Comparison of ENCODE assay signal across 10 cellular contexts in the genomic region with DNA sequence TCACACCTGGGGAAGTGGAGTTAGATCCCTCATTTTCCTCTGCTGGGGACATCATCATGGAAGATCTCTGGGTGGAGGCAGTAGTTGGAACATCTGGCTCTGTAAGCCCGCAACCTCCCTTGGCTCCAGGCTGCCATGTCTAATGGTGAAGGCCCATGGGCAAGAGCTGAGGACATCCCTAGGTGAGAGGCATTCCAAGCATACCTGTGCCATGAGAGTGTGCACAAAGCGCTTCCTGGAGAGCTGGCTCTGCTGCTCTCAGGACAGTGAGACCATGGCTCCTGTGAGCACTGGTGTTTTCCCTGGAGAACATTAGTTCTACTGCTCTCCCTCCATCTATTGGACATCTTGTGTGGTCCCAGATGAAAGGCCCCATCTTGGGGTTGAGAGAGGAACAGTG. TPM values are rescaled to one million over a fixed set of nuclear protein-coding genes. Genes with fewer than 3 reads are reported as not detected.
A peak's percentile ranks its signal among the peaks of the same experiment; 100 is the strongest.
DNase-seq lines count a peak whose midpoint lies in the region; ATAC-seq, FAIRE-seq and TF ChIP-seq lines count a peak whose summit lies in the region.
"Had no signal": no experiment of that assay in that cellular context is flagged by ENCODE, and none has a peak within 500 bp of the region (broad histone marks: within the 10 kb centered on the region; RNA-seq: fewer than 3 reads in every experiment).

No MANE protein-coding gene starts in this region.

- H3K4me1 ChIP-seq in HCT116 (ENCODE audit: control insufficient read depth in 1 of 2, insufficient read depth in 2 of 2, low read length in 2 of 2): peaks cover 62 to 87% of the 10 kb centered on the region in 2 experiments
- H3K4me1 ChIP-seq in GM12878 (ENCODE audit: control insufficient read depth, insufficient read depth, low read length): peaks cover 31% of the 10 kb centered on the region
- peaks cover 0 to 6% of the 10 kb centered on the region in 2 donors for H3K4me1 ChIP-seq in ascending aorta

- H3K36me3 Mint-ChIP-seq in CD4-positive, alpha-beta T cell (ENCODE audit: low read depth): peaks cover 7% of the 10 kb centered on the region
- no peaks in the 10 kb centered on the region for H3K36me3 Mint-ChIP-seq in natural killer cell

- H3K9me2 ChIP-seq in HCT116 (ENCODE audit: insufficient read depth): no peaks in the 10 kb centered on the region

- H2AFZ ChIP-seq in HCT116 (ENCODE audit: low read depth, low read length, poor library complexity, severe bottlenecking) (no peak overlapping the region), GM12878 (ENCODE audit: control insufficient read depth, low read depth, low read length) (no peak overlapping the region)

- peak overlapping the region; percentile 75 for H3K4me2 ChIP-seq in HCT116 (ENCODE audit: low read length)
- peak overlapping the region; percentile 51; the same call in 1 of the 2 replicates for H3K4me2 ChIP-seq in GM12878 (ENCODE audit: control insufficient read depth, insufficient read depth)

- no peak for ATAC-seq in CD4-positive, alpha-beta T cell (ENCODE audit: poor library complexity)
- ATAC-seq in HCT116: peak; percentile 70
- ATAC-seq in GM12878: no peak
- ATAC-seq in natural killer cell: no peak

- TF ChIP-seq CTCF in CD4-positive, alpha-beta T cell (IDR thresholded peaks at IDR 0.05): no peak
- no peak for TF ChIP-seq CTCF in HCT116 (IDR thresholded peaks at IDR 0.05 in 2 of 3, conservative IDR thresholded peaks at IDR 0.05 in 1 of 3; ENCODE audit: borderline replicate concordance in 1 of 3, insufficient read depth in 1 of 3, low read depth in 2 of 3, low read length in 2 of 3)
- TF ChIP-seq CTCF in GM12878 (IDR thresholded peaks at IDR 0.05 in 2 of 3, conservative IDR thresholded peaks at IDR 0.05 in 1 of 3; ENCODE audit: control insufficient read depth in 2 of 3, extremely low read depth in 1 of 3, insufficient read depth in 1 of 3, low read depth in 3 of 3, low read length in 3 of 3): no peak
- no peak for TF ChIP-seq CTCF in natural killer cell (IDR thresholded peaks at IDR 0.05)
- TF ChIP-seq CTCF in ascending aorta (IDR thresholded peaks at IDR 0.05): no peak

- RAD21 ChIA-PET in HCT116 (lab: Charles Lee; ENCODE audit: low non-redundant PET in 1 of 2, low total read pairs in 2 of 2, uncharacterized antibody in 2 of 2, unreplicated experiment in 2 of 2) (interaction anchor here (0.9 to 1.2 kb wide), 2 partner anchors 9 to 28 kb away, joined by 3 to 4 read pairs; no protein-coding TSS in a partner anchor), GM12878 (lab: Charles Lee; ENCODE audit: unreplicated experiment) (no interaction called here)

- peaks cover 0 to 15% of the 10 kb centered on the region in 2 experiments; a peak in 1 of 4 replicates for H3K36me3 ChIP-seq in HCT116 (ENCODE audit: control insufficient read depth in 1 of 2, insufficient read depth in 2 of 2, low read length in 2 of 2)
- peaks cover 0 to 1% of the 10 kb centered on the region in 2 experiments; a peak in 1 of 4 replicates for H3K36me3 ChIP-seq in GM12878 (ENCODE audit: control insufficient read depth in 2 of 2, insufficient read depth in 2 of 2, low read length in 1 of 2)
- H3K36me3 ChIP-seq in ascending aorta: no peaks in the 10 kb centered on the region

- intact Hi-C loops in CD4-positive, alpha-beta T cell (cut with DNase I, micrococcal nuclease): loop anchor here in 1 of 2 experiments (5.0 kb wide), 1 partner anchor 1063 kb away; no protein-coding TSS in a partner anchor
- intact Hi-C loops in HCT116 (cut with micrococcal nuclease) (no loop called here), GM12878 (cut with micrococcal nuclease; ENCODE audit: unreplicated experiment) (no loop called here), natural killer cell (cut with micrococcal nuclease) (no loop called here), ascending aorta (cut with DNase I) (no loop called here)

- H3K9me3 ChIP-seq in CD4-positive, alpha-beta T cell (ENCODE audit: control insufficient read depth, low read length): no peaks in the 10 kb centered on the region
- H3K9me3 ChIP-seq in HCT116 (ENCODE audit: control insufficient read depth in 1 of 2, insufficient read depth in 1 of 2, low read depth in 1 of 2, low read length in 2 of 2) (no peaks in the 10 kb centered on the region), GM12878 (replicated peaks; ENCODE audit: control insufficient read depth, insufficient read depth, low read length) (no peaks in the 10 kb centered on the region), ascending aorta (no peaks in the 10 kb centered on the region)

- SMC1A ChIA-PET in GM12878 (lab: Charles Lee; ENCODE audit: uncharacterized antibody, unreplicated experiment): interaction anchor here (1.0 to 3.5 kb wide), 3 partner anchors 7 to 28 kb away, joined by 3 to 12 read pairs (median 6); no protein-coding TSS in a partner anchor

- peak overlapping the region; percentile 79 for H3K4me3 Mint-ChIP-seq in CD4-positive, alpha-beta T cell
- H3K4me3 Mint-ChIP-seq in natural killer cell: peak overlapping the region; percentile 87

- CTCF ChIA-PET in CD4-positive, alpha-beta T cell (lab: Charles Lee): interaction anchor here (1.2 to 2.2 kb wide), 2 partner anchors 9 to 14 kb away, joined by 3 to 10 read pairs; no protein-coding TSS in a partner anchor
- CTCF ChIA-PET in HCT116 (lab: Charles Lee): interaction anchor here (0.8 to 1.4 kb wide), 3 partner anchors 8 to 745 kb away, joined by 3 to 6 read pairs (median 5); no protein-coding TSS in a partner anchor
- CTCF ChIA-PET in GM12878 (lab: Yijun Ruan, JAX): interaction anchor here (1.0 to 12.7 kb wide), 4 partner anchors 8 to 82 kb away, joined by 3 to 250 read pairs (median 4); a partner anchor contains a TSS

- POLR2A ChIA-PET in CD4-positive, alpha-beta T cell (lab: Charles Lee): interaction anchor here (1.5 kb wide), 1 partner anchor 50 kb away, joined by 3 read pairs; a partner anchor contains a TSS
- POLR2A ChIA-PET in HCT116 (lab: Charles Lee): interaction anchor here (2.4 kb wide), 1 partner anchor 28 kb away, joined by 8 read pairs; no protein-coding TSS in a partner anchor
- POLR2A ChIA-PET in GM12878 (lab: Charles Lee): no interaction called here

- DNase-seq in CD4-positive, alpha-beta T cell: no peak
- no peak for DNase-seq in HCT116 (ENCODE audit: low read depth, low spot score)
- DNase-seq in GM12878 (ENCODE audit: low read depth, low spot score): no peak
- DNase-seq in natural killer cell: no peak
- DNase-seq in NCI-H82 (lab: John Stamatoyannopoulos, UW): no peak
- no peak for DNase-seq in MV-4-11 (lab: John Stamatoyannopoulos, UW)
- DNase-seq in ascending aorta (ENCODE audit: low spot score in 2 of 2): no peak
- DNase-seq in NCI-H526 (lab: John Stamatoyannopoulos, UW): no peak
- DNase-seq: NCI-H1417, OCI-M1 had no signal

- no peak for TF ChIP-seq EP300 in GM12878 (IDR thresholded peaks at IDR 0.05; ENCODE audit: borderline replicate concordance in 1 of 2, control insufficient read depth in 1 of 2, low read depth in 2 of 2, low read length in 2 of 2)

- TF ChIP-seq RAD21 in HCT116 (IDR thresholded peaks at IDR 0.05; ENCODE audit: low read depth) (no peak), GM12878 (IDR thresholded peaks at IDR 0.05; ENCODE audit: insufficient read depth, low read depth, low read length) (no peak)

- no peaks in the 10 kb centered on the region for H3K27me3 ChIP-seq in CD4-positive, alpha-beta T cell (ENCODE audit: control insufficient read depth, insufficient read depth, low read length)
- no peaks in the 10 kb centered on the region for H3K27me3 ChIP-seq in HCT116 (ENCODE audit: insufficient read depth, low read length)
- no peaks in the 10 kb centered on the region for H3K27me3 ChIP-seq in GM12878 (replicated peaks in 1 of 2; ENCODE audit: control insufficient read depth in 2 of 2, insufficient read depth in 2 of 2, low read length in 1 of 2)
- H3K27me3 ChIP-seq in ascending aorta: no peaks in the 10 kb centered on the region

- TF ChIP-seq POLR2A in HCT116 (IDR thresholded peaks at IDR 0.05; ENCODE audit: borderline replicate concordance, extremely low read depth, insufficient read depth, insufficient read length) (no peak), GM12878 (IDR thresholded peaks at IDR 0.05; ENCODE audit: low read depth, low read length) (no peak)

- FAIRE-seq in GM12878 (lab: Jason Lieb, UNC): no peak

- no TSS peak for BruUV-seq in HCT116 (replicated peaks; lab: Mats Ljungman, UMichigan)
- no TSS peak for BruUV-seq in GM12878 (replicated peaks; lab: Mats Ljungman, UMichigan)

- no peaks in the 10 kb centered on the region for H3K27me3 Mint-ChIP-seq in CD4-positive, alpha-beta T cell
- H3K27me3 Mint-ChIP-seq in natural killer cell (ENCODE audit: low read depth in 2 of 2): no peaks in the 10 kb centered on the region

- H3K4me1 Mint-ChIP-seq in CD4-positive, alpha-beta T cell (ENCODE audit: low read depth): peaks cover 81% of the 10 kb centered on the region
- H3K4me1 Mint-ChIP-seq in natural killer cell: peaks cover 73 to 89% of the 10 kb centered on the region in 2 donors

- H3K27ac Mint-ChIP-seq in CD4-positive, alpha-beta T cell: peak overlapping the region; percentile 67
- peak overlapping the region; percentile 85 to 94 for H3K27ac Mint-ChIP-seq in natural killer cell

- H3K79me2 ChIP-seq in HCT116 (ENCODE audit: insufficient read depth, low read length) (peaks cover 90% of the 10 kb centered on the region), GM12878 (ENCODE audit: control insufficient read depth, insufficient read depth, low read length) (no peaks in the 10 kb centered on the region)

- no peaks in the 10 kb centered on the region for H4K20me1 ChIP-seq in HCT116 (ENCODE audit: insufficient read depth)
- H4K20me1 ChIP-seq in GM12878 (ENCODE audit: control insufficient read depth, insufficient read depth): no peaks in the 10 kb centered on the region

- WGBS in GM12878 (ENCODE audit: insufficient coverage, insufficient replicate concordance, low lambda C conversion rate, missing lambda C conversion rate): 97% methylated on average over 2 of the region's 2 CpGs

- no peak overlapping the region for H3K27ac ChIP-seq in CD4-positive, alpha-beta T cell (ENCODE audit: low read depth, low read length)
- H3K27ac ChIP-seq in HCT116 (ENCODE audit: low read depth, low read length) (peak overlapping the region; percentile 87), GM12878 (ENCODE audit: control insufficient read depth, insufficient read depth) (peak overlapping the region; percentile 9; the same call in 1 of the 2 replicates), ascending aorta (no peak overlapping the region)

- in situ Hi-C loops in GM12878 (cut with MboI): loop anchor here (25.0 kb wide), 1 partner anchor 1063 kb away; no protein-coding TSS in a partner anchor

- H3K4me3 ChIP-seq in HCT116 (replicated peaks in 1 of 2; ENCODE audit: low read depth in 1 of 2, low read length in 2 of 2): peak overlapping the region in 1 of 2 experiments; percentile 29; a peak in 2 of 4 replicates
- no peak overlapping the region for H3K4me3 ChIP-seq in GM12878
- no peak overlapping the region for H3K4me3 ChIP-seq in ascending aorta

- H3K9me3 Mint-ChIP-seq in CD4-positive, alpha-beta T cell: no peaks in the 10 kb centered on the region
- no peaks in the 10 kb centered on the region for H3K9me3 Mint-ChIP-seq in natural killer cell

- peak overlapping the region; percentile 47 for H3K9ac ChIP-seq in HCT116 (ENCODE audit: low read length)
- no peak overlapping the region for H3K9ac ChIP-seq in GM12878 (ENCODE audit: control insufficient read depth, insufficient read depth, low read length)

RNA-seq across cellular contexts. Expression of a gene that starts 7.7 kb away (rescaled TPM):
- total RNA-seq in CD4-positive, alpha-beta T cell: 10 to 100 TPM; 16.4 to 16.6 TPM
- 87.3 TPM for total RNA-seq in HCT116 (2021; ENCODE audit: unreplicated experiment)
- polyA plus RNA-seq in HCT116 (2012): 79.5 and 97.2 TPM in 2 replicates
- 25.1 and 26.3 TPM in 2 replicates for total RNA-seq in GM12878 (2013; cell fraction: nucleolus; rRNA removed)
- 42.6 and 49.2 TPM in 2 replicates for total RNA-seq in GM12878 (2014; rRNA removed)
- total RNA-seq in GM12878 (2014; rRNA removed; fragmentation: Illumina TruSeq; extraction: Trizol): 25.4 and 27.2 TPM in 2 replicates
- 39.9 and 42.0 TPM in 2 replicates for total RNA-seq in GM12878 (2021)
- 9.1 TPM for polyA plus RNA-seq in GM12878 (2011; ENCODE audit: low read depth)
- 33.5 and 66.0 TPM in 2 replicates for polyA plus RNA-seq in GM12878 (2011; rRNA removed)
- polyA plus RNA-seq in GM12878 (2011; cell fraction: cytosol; rRNA removed): 81.5 and 93.9 TPM in 2 replicates
- 58.1 and 59.6 TPM in 2 replicates for polyA plus RNA-seq in GM12878 (2011; cell fraction: nucleus; rRNA removed)
- 14.5 and 14.9 TPM in 2 replicates for polyA plus RNA-seq in GM12878 (2012)
- polyA plus RNA-seq in GM12878 (2014; fragmentation: Illumina TruSeq; extraction: Trizol): 39.9 and 46.7 TPM in 2 replicates
- polyA plus RNA-seq in GM12878 (2014; fragmentation: Nextera tagmentation; extraction: Ambion mirVana): 1 to 10 TPM; 7.9 to 8.7 TPM
- polyA plus RNA-seq in GM12878 (2014; rRNA removed): 43.9 and 45.3 TPM in 2 replicates
- polyA plus RNA-seq in GM12878 (2016; fragmentation: Nextera tagmentation; extraction: Ambion mirVana): 10 to 100 TPM; 32.4 to 38.0 TPM
- 53.0 and 58.0 TPM in 2 replicates for polyA minus RNA-seq in GM12878 (2011; rRNA and poly(A)+ RNA removed)
- polyA minus RNA-seq in GM12878 (2011; cell fraction: cytosol; rRNA and poly(A)+ RNA removed): 12.2 and 17.4 TPM in 2 replicates
- polyA minus RNA-seq in GM12878 (2011; cell fraction: nucleus; rRNA and poly(A)+ RNA removed): 11.7 and 18.6 TPM in 2 replicates
- 10 to 100 TPM; 48.0 to 57.7 (median 49.3) TPM for total RNA-seq in natural killer cell
- total RNA-seq in ascending aorta: 23.7 TPM

RNA-seq across cellular contexts. Expression of a gene that starts 13.1 kb away (rescaled TPM):
- 1 to 10 TPM; 3.5 to 3.7 TPM for total RNA-seq in CD4-positive, alpha-beta T cell
- total RNA-seq in HCT116 (2021; ENCODE audit: unreplicated experiment) (4.5 TPM), GM12878 (2014; rRNA removed) (2.3 and 2.5 TPM in 2 replicates), GM12878 (2014; rRNA removed; fragmentation: Illumina TruSeq; extraction: Trizol) (0.94 and 1.0 TPM in 2 replicates), GM12878 (2021) (4.4 and 5.1 TPM in 2 replicates), natural killer cell (10 to 100 TPM in 2 of 3 donors, 1 to 10 TPM in 1; 2.4 to 23.6 (median 11.3) TPM), ascending aorta (6.1 TPM)
- 5.0 and 5.1 TPM in 2 replicates for polyA plus RNA-seq in HCT116 (2012)
- 2.3 and 2.6 TPM in 2 replicates for total RNA-seq in GM12878 (2013; cell fraction: nucleolus; rRNA removed)
- polyA plus RNA-seq in GM12878 (2011; ENCODE audit: low read depth): 0.25 TPM
- polyA plus RNA-seq in GM12878 (2011; rRNA removed) (0.20 and 0.41 TPM in 2 replicates), GM12878 (2014; fragmentation: Illumina TruSeq; extraction: Trizol) (1.4 and 2.7 TPM in 2 replicates), GM12878 (2014; fragmentation: Nextera tagmentation; extraction: Ambion mirVana) (under 1 TPM; 0.21 to 0.57 TPM), GM12878 (2014; rRNA removed) (3.2 and 3.7 TPM in 2 replicates), GM12878 (2016; fragmentation: Nextera tagmentation; extraction: Ambion mirVana) (1 to 10 TPM; 1.1 to 2.5 TPM)
- polyA plus RNA-seq in GM12878 (2011; cell fraction: cytosol; rRNA removed): 0.97 and 1.0 TPM in 2 replicates
- polyA plus RNA-seq in GM12878 (2011; cell fraction: nucleus; rRNA removed): 1.8 and 2.2 TPM in 2 replicates
- polyA plus RNA-seq in GM12878 (2012): 1.4 and 1.5 TPM in 2 replicates
- 1.6 and 1.9 TPM in 2 replicates for polyA minus RNA-seq in GM12878 (2011; rRNA and poly(A)+ RNA removed)
- polyA minus RNA-seq in GM12878 (2011; cell fraction: cytosol; rRNA and poly(A)+ RNA removed): 0.80 and 0.94 TPM in 2 replicates
- 1.9 and 3.2 TPM in 2 replicates for polyA minus RNA-seq in GM12878 (2011; cell fraction: nucleus; rRNA and poly(A)+ RNA removed)

RNA-seq across cellular contexts. Expression of a gene that starts 50.1 kb away (rescaled TPM):
- 1 to 10 TPM in 1 of 2 experiments, under 1 TPM in 1; 0.93 to 1.1 TPM for total RNA-seq in CD4-positive, alpha-beta T cell
- 4.2 TPM for total RNA-seq in HCT116 (2021; ENCODE audit: unreplicated experiment)
- polyA plus RNA-seq in HCT116 (2012): 3.2 and 3.5 TPM in 2 replicates
- total RNA-seq in GM12878 (2013; cell fraction: nucleolus; rRNA removed): not detected in 2 replicates
- total RNA-seq in GM12878 (2014; rRNA removed): not detected in 2 replicates
- total RNA-seq in GM12878 (2014; rRNA removed; fragmentation: Illumina TruSeq; extraction: Trizol): not detected in 2 replicates
- 0.03 TPM in 1 of 2 replicates, not detected in the other for total RNA-seq in GM12878 (2021)
- polyA plus RNA-seq in GM12878 (2011; ENCODE audit: low read depth): 0.04 TPM
- polyA plus RNA-seq in GM12878 (2011; rRNA removed): not detected in 2 replicates
- polyA plus RNA-seq in GM12878 (2011; cell fraction: cytosol; rRNA removed): not detected in 2 replicates
- polyA plus RNA-seq in GM12878 (2011; cell fraction: nucleus; rRNA removed): not detected in 2 replicates
- polyA plus RNA-seq in GM12878 (2012): 0.04 and 0.10 TPM in 2 replicates
- not detected in 2 replicates for polyA plus RNA-seq in GM12878 (2014; fragmentation: Illumina TruSeq; extraction: Trizol)
- under 1 TPM; 0.02 to 0.04 TPM for polyA plus RNA-seq in GM12878 (2014; fragmentation: Nextera tagmentation; extraction: Ambion mirVana)
- polyA plus RNA-seq in GM12878 (2014; rRNA removed): not detected in 2 replicates
- under 1 TPM; 0.38 to 0.52 TPM for polyA plus RNA-seq in GM12878 (2016; fragmentation: Nextera tagmentation; extraction: Ambion mirVana)
- polyA minus RNA-seq in GM12878 (2011; rRNA and poly(A)+ RNA removed): not detected in 2 replicates
- polyA minus RNA-seq in GM12878 (2011; cell fraction: cytosol; rRNA and poly(A)+ RNA removed): not detected in 2 replicates
- under 0.01 TPM in 1 of 2 replicates, not detected in the other for polyA minus RNA-seq in GM12878 (2011; cell fraction: nucleus; rRNA and poly(A)+ RNA removed)
- total RNA-seq in natural killer cell: 1 to 10 TPM; 1.4 to 2.4 (median 1.7) TPM
- total RNA-seq in ascending aorta: 3.9 TPM

RNA-seq across cellular contexts. Expression of a gene that starts 55.3 kb away (rescaled TPM):
- total RNA-seq in CD4-positive, alpha-beta T cell: 10 to 100 TPM; 12.4 to 14.6 TPM
- total RNA-seq in HCT116 (2021; ENCODE audit: unreplicated experiment) (20.5 TPM), GM12878 (2014; rRNA removed) (10.4 and 11.3 TPM in 2 replicates), GM12878 (2014; rRNA removed; fragmentation: Illumina TruSeq; extraction: Trizol) (9.5 and 10.5 TPM in 2 replicates), GM12878 (2021) (14.4 and 16.4 TPM in 2 replicates), natural killer cell (10 to 100 TPM; 20.5 to 29.3 (median 28.2) TPM), ascending aorta (13.1 TPM)
- 11.3 and 15.1 TPM in 2 replicates for polyA plus RNA-seq in HCT116 (2012)
- total RNA-seq in GM12878 (2013; cell fraction: nucleolus; rRNA removed): 52.1 and 58.3 TPM in 2 replicates
- polyA plus RNA-seq in GM12878 (2011; ENCODE audit: low read depth): 13.7 TPM
- polyA plus RNA-seq in GM12878 (2011; rRNA removed) (8.7 and 13.5 TPM in 2 replicates), GM12878 (2014; fragmentation: Illumina TruSeq; extraction: Trizol) (4.9 and 9.9 TPM in 2 replicates), GM12878 (2014; fragmentation: Nextera tagmentation; extraction: Ambion mirVana) (10 to 100 TPM in 1 of 2 experiments, 1 to 10 TPM in 1; 2.8 to 10.5 TPM), GM12878 (2014; rRNA removed) (15.1 and 15.8 TPM in 2 replicates), GM12878 (2016; fragmentation: Nextera tagmentation; extraction: Ambion mirVana) (10 to 100 TPM; 17.8 to 19.0 TPM)
- polyA plus RNA-seq in GM12878 (2011; cell fraction: cytosol; rRNA removed): 16.2 and 20.1 TPM in 2 replicates
- 57.9 and 77.5 TPM in 2 replicates for polyA plus RNA-seq in GM12878 (2011; cell fraction: nucleus; rRNA removed)
- 14.4 and 14.5 TPM in 2 replicates for polyA plus RNA-seq in GM12878 (2012)
- 12.1 and 16.6 TPM in 2 replicates for polyA minus RNA-seq in GM12878 (2011; rRNA and poly(A)+ RNA removed)
- 4.0 and 4.4 TPM in 2 replicates for polyA minus RNA-seq in GM12878 (2011; cell fraction: cytosol; rRNA and poly(A)+ RNA removed)
- 18.7 and 25.0 TPM in 2 replicates for polyA minus RNA-seq in GM12878 (2011; cell fraction: nucleus; rRNA and poly(A)+ RNA removed)

RNA-seq across cellular contexts. Expression of a gene that starts 57.1 kb away (rescaled TPM):
- total RNA-seq in CD4-positive, alpha-beta T cell: 1 to 10 TPM; 3.9 to 5.2 TPM
- total RNA-seq in HCT116 (2021; ENCODE audit: unreplicated experiment): 10.1 TPM
- polyA plus RNA-seq in HCT116 (2012): 9.5 and 10.5 TPM in 2 replicates
- 2.5 and 3.6 TPM in 2 replicates for total RNA-seq in GM12878 (2013; cell fraction: nucleolus; rRNA removed)
- 0.45 and 0.87 TPM in 2 replicates for total RNA-seq in GM12878 (2014; rRNA removed)
- 0.64 and 0.76 TPM in 2 replicates for total RNA-seq in GM12878 (2014; rRNA removed; fragmentation: Illumina TruSeq; extraction: Trizol)
- 0.61 and 1.3 TPM in 2 replicates for total RNA-seq in GM12878 (2021)
- polyA plus RNA-seq in GM12878 (2011; ENCODE audit: low read depth): 1.3 TPM
- 2.3 and 3.2 TPM in 2 replicates for polyA plus RNA-seq in GM12878 (2011; rRNA removed)
- polyA plus RNA-seq in GM12878 (2011; cell fraction: cytosol; rRNA removed): 3.9 and 4.8 TPM in 2 replicates
- polyA plus RNA-seq in GM12878 (2011; cell fraction: nucleus; rRNA removed): 8.2 and 11.4 TPM in 2 replicates
- polyA plus RNA-seq in GM12878 (2012): 1.6 and 1.9 TPM in 2 replicates
- 0.48 and 1.0 TPM in 2 replicates for polyA plus RNA-seq in GM12878 (2014; fragmentation: Illumina TruSeq; extraction: Trizol)
- polyA plus RNA-seq in GM12878 (2014; fragmentation: Nextera tagmentation; extraction: Ambion mirVana): under 1 TPM; 0.06 to 0.22 TPM
- 0.77 and 1.7 TPM in 2 replicates for polyA plus RNA-seq in GM12878 (2014; rRNA removed)
- polyA plus RNA-seq in GM12878 (2016; fragmentation: Nextera tagmentation; extraction: Ambion mirVana): under 1 TPM; 0.44 to 0.56 TPM
- polyA minus RNA-seq in GM12878 (2011; rRNA and poly(A)+ RNA removed): 1.6 and 3.4 TPM in 2 replicates
- polyA minus RNA-seq in GM12878 (2011; cell fraction: cytosol; rRNA and poly(A)+ RNA removed): 0.52 TPM in 1 of 2 replicates, not detected in the other
- polyA minus RNA-seq in GM12878 (2011; cell fraction: nucleus; rRNA and poly(A)+ RNA removed): 1.8 and 3.3 TPM in 2 replicates
- 10 to 100 TPM in 2 of 3 donors, 1 to 10 TPM in 1; 7.5 to 15.3 (median 11.7) TPM for total RNA-seq in natural killer cell
- 29.5 TPM for total RNA-seq in ascending aorta

Comparison
In these comparisons a context has a peak if more than half of its experiments do, and no peak if none do; other contexts are left out.
1. H3K27ac ChIP-seq: peak in HCT116 (single experiment) and GM12878 (single experiment); none in CD4-positive, alpha-beta T cell (single experiment) and ascending aorta (0 of 2).